1 cellular context compared by ENCODE assay signal in the genomic region with DNA sequence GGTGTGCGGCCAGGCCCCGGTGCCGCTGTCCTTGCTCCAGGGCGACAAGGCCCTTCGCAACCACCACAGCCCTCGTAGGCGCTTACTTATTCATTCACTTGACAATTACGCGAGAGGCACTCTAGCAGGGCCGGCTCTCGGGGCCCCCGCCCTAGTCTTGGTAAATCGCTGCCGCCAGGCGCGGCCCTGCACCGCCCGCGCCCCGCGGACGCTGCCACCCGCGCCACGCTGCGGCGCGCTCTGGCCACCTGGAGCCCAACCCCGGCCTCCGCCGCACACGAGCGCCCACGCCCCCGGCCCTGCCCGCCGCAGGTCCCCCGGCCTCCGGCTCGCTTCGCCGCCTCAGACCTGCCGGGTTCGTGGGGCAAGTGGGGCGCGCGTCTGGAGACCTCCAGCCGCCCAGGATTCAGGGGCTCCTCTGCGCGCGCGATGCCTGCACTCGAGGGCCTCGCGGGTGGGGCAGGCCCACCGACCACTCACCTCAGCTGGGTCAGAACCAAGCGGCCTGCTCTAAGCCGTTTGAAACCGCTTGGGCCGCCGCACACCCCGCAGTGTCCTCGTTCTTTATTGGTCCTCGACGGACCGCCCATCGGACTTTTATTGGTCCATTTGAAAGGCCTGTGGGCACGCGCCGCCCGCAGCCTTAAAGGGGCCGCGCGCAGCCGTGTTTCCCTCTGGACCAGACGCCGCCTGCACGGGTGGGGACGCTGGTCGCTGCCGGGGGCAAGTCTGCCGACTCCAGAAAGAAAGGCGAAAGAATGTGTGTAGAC.
A peak's percentile ranks its signal among the peaks of the same experiment; 100 is the strongest.
TF ChIP-seq lines count a peak whose summit lies in the region.

TSS of gene CKAP5 (minus strand) at position 541 of the 770 bp plus-strand sequence. CDS start 25,049 bp downstream, outside the sequence.

TF ChIP-seq in HepG2, 621 proteins besides CTCF, POLR2A, EP300 and RAD21 (continued from another document and continues in another):
- TF ChIP-seq ZNF607 (CRISPR knock-in tag; IDR thresholded peaks at IDR 0.05; ENCODE audit: borderline replicate concordance) = 0 out of 2 replicates have a peak, but pooled peaks have one; percentile 64
- TF ChIP-seq ZFP1 (CRISPR knock-in tag; IDR thresholded peaks at IDR 0.05) = no peak
- TF ChIP-seq SOX13 (IDR thresholded peaks at IDR 0.05) = no peak
- TF ChIP-seq SOX13 (CRISPR knock-in tag; conservative IDR thresholded peaks at IDR 0.05 in 1 of 2, IDR thresholded peaks at IDR 0.05 in 1 of 2) = no peak
- no peak for TF ChIP-seq ATF1 (CRISPR knock-in tag; IDR thresholded peaks at IDR 0.05)
- TF ChIP-seq RBM22 (optimal IDR thresholded peaks at IDR 0.05; ENCODE audit: low read length) = no peak
- TF ChIP-seq, protein P1, sequence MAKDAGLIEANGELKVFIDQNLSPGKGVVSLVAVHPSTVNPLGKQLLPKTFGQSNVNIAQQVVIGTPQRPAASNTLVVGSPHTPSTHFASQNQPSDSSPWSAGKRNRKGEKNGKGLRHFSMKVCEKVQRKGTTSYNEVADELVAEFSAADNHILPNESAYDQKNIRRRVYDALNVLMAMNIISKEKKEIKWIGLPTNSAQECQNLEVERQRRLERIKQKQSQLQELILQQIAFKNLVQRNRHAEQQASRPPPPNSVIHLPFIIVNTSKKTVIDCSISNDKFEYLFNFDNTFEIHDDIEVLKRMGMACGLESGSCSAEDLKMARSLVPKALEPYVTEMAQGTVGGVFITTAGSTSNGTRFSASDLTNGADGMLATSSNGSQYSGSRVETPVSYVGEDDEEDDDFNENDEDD (CRISPR knock-in tag; IDR thresholded peaks at IDR 0.05; ENCODE audit: borderline replicate concordance) = peak; percentile 98
- TF ChIP-seq ZNF12 (CRISPR knock-in tag; IDR thresholded peaks at IDR 0.05) = no peak
- no peak for TF ChIP-seq SMC3 (IDR thresholded peaks at IDR 0.05; ENCODE audit: low read length)
- no peak for TF ChIP-seq RERE (CRISPR knock-in tag; IDR thresholded peaks at IDR 0.05; ENCODE audit: low read depth)
- peak; percentile 78; the same call in 1 of the 2 replicates for TF ChIP-seq PRMT3 (CRISPR knock-in tag; IDR thresholded peaks at IDR 0.05; ENCODE audit: borderline replicate concordance, low read depth)
- TF ChIP-seq ZNF720 (CRISPR knock-in tag; IDR thresholded peaks at IDR 0.05) = no peak
- no peak; the same call in 1 of the 2 replicates for TF ChIP-seq ETV6 (CRISPR knock-in tag; conservative IDR thresholded peaks at IDR 0.05)
- no peak for TF ChIP-seq HNRNPUL1 (IDR thresholded peaks at IDR 0.05; ENCODE audit: low read depth, low read length)
- no peak for TF ChIP-seq ZNF589 (CRISPR knock-in tag; conservative IDR thresholded peaks at IDR 0.05)
- peak; percentile 80; the same call in 1 of the 2 replicates for TF ChIP-seq SPEN (CRISPR knock-in tag; IDR thresholded peaks at IDR 0.05; ENCODE audit: low read depth)
- TF ChIP-seq ZNF260 (CRISPR knock-in tag; IDR thresholded peaks at IDR 0.05; ENCODE audit: borderline replicate concordance, low read depth) = no peak
- no peak for TF ChIP-seq ZNF362 (CRISPR knock-in tag; IDR thresholded peaks at IDR 0.05; ENCODE audit: borderline replicate concordance)
- TF ChIP-seq ZBTB34 (CRISPR knock-in tag; IDR thresholded peaks at IDR 0.05) = peak; percentile 71; the same call in 1 of the 2 replicates
- TF ChIP-seq ZNF34 (CRISPR knock-in tag; IDR thresholded peaks at IDR 0.05; ENCODE audit: borderline replicate concordance) = peak; percentile 90; the same call in 1 of the 2 replicates
- TF ChIP-seq ZNF569 (CRISPR knock-in tag; IDR thresholded peaks at IDR 0.05; ENCODE audit: borderline replicate concordance) = no peak
- peak; percentile 94 for TF ChIP-seq UBTF (CRISPR knock-in tag; IDR thresholded peaks at IDR 0.05)
- TF ChIP-seq NFE2 (CRISPR knock-in tag; IDR thresholded peaks at IDR 0.05) = no peak
- TF ChIP-seq SIN3B (IDR thresholded peaks at IDR 0.05; ENCODE audit: low read length) = peak; percentile 55; the same call in 1 of the 2 replicates
- no peak for TF ChIP-seq NPAS2 (CRISPR knock-in tag; IDR thresholded peaks at IDR 0.05; ENCODE audit: borderline replicate concordance)
- TF ChIP-seq ZNF713 (CRISPR knock-in tag; IDR thresholded peaks at IDR 0.05) = peak; percentile 85; the same call in 1 of the 2 replicates
- peak; percentile 60 for TF ChIP-seq BHLHE40 (IDR thresholded peaks at IDR 0.05; ENCODE audit: low read length)
- TF ChIP-seq PTBP1 (IDR thresholded peaks at IDR 0.05; ENCODE audit: low read depth, low read length, poor library complexity, severe bottlenecking) = no peak
- TF ChIP-seq, protein P2, sequence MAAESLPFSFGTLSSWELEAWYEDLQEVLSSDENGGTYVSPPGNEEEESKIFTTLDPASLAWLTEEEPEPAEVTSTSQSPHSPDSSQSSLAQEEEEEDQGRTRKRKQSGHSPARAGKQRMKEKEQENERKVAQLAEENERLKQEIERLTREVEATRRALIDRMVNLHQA (CRISPR knock-in tag; IDR thresholded peaks at IDR 0.05) = no peak
- TF ChIP-seq FOSL1 (CRISPR knock-in tag; IDR thresholded peaks at IDR 0.05; ENCODE audit: borderline replicate concordance) = no peak
- no peak for TF ChIP-seq SMAD9 (CRISPR knock-in tag; IDR thresholded peaks at IDR 0.05)
- no peak for TF ChIP-seq SMARCC2 (IDR thresholded peaks at IDR 0.05)
- TF ChIP-seq MBD4 (IDR thresholded peaks at IDR 0.05; ENCODE audit: borderline replicate concordance, low read length) = no peak
- TF ChIP-seq IRF1 (CRISPR knock-in tag; IDR thresholded peaks at IDR 0.05; ENCODE audit: low read depth) = no peak
- no peak for TF ChIP-seq PAX8 (CRISPR knock-in tag; IDR thresholded peaks at IDR 0.05; ENCODE audit: borderline replicate concordance)
- TF ChIP-seq, protein P3, sequence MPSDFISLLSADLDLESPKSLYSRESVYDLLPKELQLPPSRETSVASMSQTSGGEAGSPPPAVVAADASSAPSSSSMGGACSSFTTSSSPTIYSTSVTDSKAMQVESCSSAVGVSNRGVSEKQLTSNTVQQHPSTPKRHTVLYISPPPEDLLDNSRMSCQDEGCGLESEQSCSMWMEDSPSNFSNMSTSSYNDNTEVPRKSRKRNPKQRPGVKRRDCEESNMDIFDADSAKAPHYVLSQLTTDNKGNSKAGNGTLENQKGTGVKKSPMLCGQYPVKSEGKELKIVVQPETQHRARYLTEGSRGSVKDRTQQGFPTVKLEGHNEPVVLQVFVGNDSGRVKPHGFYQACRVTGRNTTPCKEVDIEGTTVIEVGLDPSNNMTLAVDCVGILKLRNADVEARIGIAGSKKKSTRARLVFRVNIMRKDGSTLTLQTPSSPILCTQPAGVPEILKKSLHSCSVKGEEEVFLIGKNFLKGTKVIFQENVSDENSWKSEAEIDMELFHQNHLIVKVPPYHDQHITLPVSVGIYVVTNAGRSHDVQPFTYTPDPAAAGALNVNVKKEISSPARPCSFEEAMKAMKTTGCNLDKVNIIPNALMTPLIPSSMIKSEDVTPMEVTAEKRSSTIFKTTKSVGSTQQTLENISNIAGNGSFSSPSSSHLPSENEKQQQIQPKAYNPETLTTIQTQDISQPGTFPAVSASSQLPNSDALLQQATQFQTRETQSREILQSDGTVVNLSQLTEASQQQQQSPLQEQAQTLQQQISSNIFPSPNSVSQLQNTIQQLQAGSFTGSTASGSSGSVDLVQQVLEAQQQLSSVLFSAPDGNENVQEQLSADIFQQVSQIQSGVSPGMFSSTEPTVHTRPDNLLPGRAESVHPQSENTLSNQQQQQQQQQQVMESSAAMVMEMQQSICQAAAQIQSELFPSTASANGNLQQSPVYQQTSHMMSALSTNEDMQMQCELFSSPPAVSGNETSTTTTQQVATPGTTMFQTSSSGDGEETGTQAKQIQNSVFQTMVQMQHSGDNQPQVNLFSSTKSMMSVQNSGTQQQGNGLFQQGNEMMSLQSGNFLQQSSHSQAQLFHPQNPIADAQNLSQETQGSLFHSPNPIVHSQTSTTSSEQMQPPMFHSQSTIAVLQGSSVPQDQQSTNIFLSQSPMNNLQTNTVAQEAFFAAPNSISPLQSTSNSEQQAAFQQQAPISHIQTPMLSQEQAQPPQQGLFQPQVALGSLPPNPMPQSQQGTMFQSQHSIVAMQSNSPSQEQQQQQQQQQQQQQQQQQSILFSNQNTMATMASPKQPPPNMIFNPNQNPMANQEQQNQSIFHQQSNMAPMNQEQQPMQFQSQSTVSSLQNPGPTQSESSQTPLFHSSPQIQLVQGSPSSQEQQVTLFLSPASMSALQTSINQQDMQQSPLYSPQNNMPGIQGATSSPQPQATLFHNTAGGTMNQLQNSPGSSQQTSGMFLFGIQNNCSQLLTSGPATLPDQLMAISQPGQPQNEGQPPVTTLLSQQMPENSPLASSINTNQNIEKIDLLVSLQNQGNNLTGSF (CRISPR knock-in tag; IDR thresholded peaks at IDR 0.05) = peak; percentile 58; the same call in 1 of the 2 replicates
- TF ChIP-seq, protein P4, sequence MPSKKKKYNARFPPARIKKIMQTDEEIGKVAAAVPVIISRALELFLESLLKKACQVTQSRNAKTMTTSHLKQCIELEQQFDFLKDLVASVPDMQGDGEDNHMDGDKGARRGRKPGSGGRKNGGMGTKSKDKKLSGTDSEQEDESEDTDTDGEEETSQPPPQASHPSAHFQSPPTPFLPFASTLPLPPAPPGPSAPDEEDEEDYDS (CRISPR knock-in tag; IDR thresholded peaks at IDR 0.05) = peak; percentile 93
- no peak for TF ChIP-seq SP1 (IDR thresholded peaks at IDR 0.05)
- peak; percentile 97 for TF ChIP-seq SP1 (CRISPR knock-in tag; IDR thresholded peaks at IDR 0.05)
